In genomic region chr11:13042873-13043338, GRCh38 we compare ENCODE assay signal across 25 cellular contexts. TPM values are rescaled to one million over a fixed set of nuclear protein-coding genes. Genes with fewer than 3 reads are reported as not detected.
DNase-seq lines count a peak whose midpoint lies in the region; ATAC-seq and TF ChIP-seq lines count a peak whose summit lies in the region.
"Had no signal": no experiment of that assay in that cellular context is flagged by ENCODE, and none has a peak within 500 bp of the region (broad histone marks: within the 10 kb centered on the region; RNA-seq: fewer than 3 reads in every experiment).

No MANE protein-coding gene starts in this region.

- H3K9me3 ChIP-seq in lower lobe of right lung = no peaks in the 10 kb centered on the region
- no peaks in the 10 kb centered on the region for H3K9me3 ChIP-seq in WERI-Rb-1 (ENCODE audit: severe bottlenecking)
- H3K9me3 ChIP-seq: pancreas, SK-N-SH, suprapubic skin had no signal

- POLR2A ChIA-PET in HEK293T (lab: Yijun Ruan, JAX) = no interaction called here

- TF ChIP-seq CTCF in lower lobe of right lung (IDR thresholded peaks at IDR 0.05) (no peak), WERI-Rb-1 (IDR thresholded peaks at IDR 0.05; ENCODE audit: low read depth, low read length) (no peak)

- H3K4me1 ChIP-seq in lower lobe of right lung = no peaks in the 10 kb centered on the region
- H3K4me1 ChIP-seq: suprapubic skin had no signal

- H3K27ac ChIP-seq in lower lobe of right lung (no peak overlapping the region), WERI-Rb-1 (no peak overlapping the region)
- H3K27ac ChIP-seq: epithelial cell of prostate, pancreas, suprapubic skin had no signal

- peak; percentile 73 to 75 for ATAC-seq in lower lobe of right lung
- no peak for ATAC-seq in GM18498 (IDR thresholded peaks at IDR 0.05; ENCODE audit: unreplicated experiment)
- ATAC-seq: activated T-cell treated with anti-CD3 and anti-CD28 coated beads, Interleukin-2, amount 50 U/mL, for 72 hours; stimulated activated effector memory CD8-positive, alpha-beta T cell treated with anti-CD3 and anti-CD28 coated beads, Interleukin-12 subunit alpha, Interleukin-12 subunit beta, amount 100 ng/mL, for 72 hours had no signal

- H3K4me3 ChIP-seq in lower lobe of right lung = no peak overlapping the region
- H3K4me3 ChIP-seq in WERI-Rb-1 (ENCODE audit: low read depth, low read length) = no peak overlapping the region
- H3K4me3 ChIP-seq: pancreas, suprapubic skin had no signal

- H3K36me3 ChIP-seq in lower lobe of right lung (no peaks in the 10 kb centered on the region), WERI-Rb-1 (no peaks in the 10 kb centered on the region)
- H3K36me3 ChIP-seq: pancreas, suprapubic skin had no signal

- DNase-seq in COLO668 (lab: John Stamatoyannopoulos, UW; ENCODE audit: unreplicated experiment) (peak; percentile 42), DMS79 treated with DMSO at 0.1 percent for 48 hours (lab: John Stamatoyannopoulos, UW) (peak; percentile 50), SW480 (ENCODE audit: low spot score) (peak; percentile 76), lower lobe of right lung (no peak), WERI-Rb-1 (no peak), HEK293T (ENCODE audit: extremely low spot score) (no peak)
- DNase-seq: activated CD4-positive, alpha-beta T cell treated with anti-CD3 and anti-CD28 coated beads for 1 hour; activated naive CD4-positive, alpha-beta T cell treated with anti-CD3 and anti-CD28 coated beads, Interleukin-2, amount 50 U/mL, for 16 hours; activated T-cell treated with anti-CD3 and anti-CD28 coated beads, Interleukin-2, amount 50 U/mL, for 72 hours; aorta; CD4-positive, alpha-beta memory T cell; central memory CD4-positive, alpha-beta T cell; foreskin melanocyte; HCEC 1CT; hypothalamus; mammary epithelial cell; NCI-H1436 treated with DMSO at 0.1 percent for 48 hours; NCI-H446; pancreas; SK-N-SH; T-helper 9 cell had no signal

- H3K27me3 ChIP-seq in lower lobe of right lung (ENCODE audit: low read depth) = no peaks in the 10 kb centered on the region
- H3K27me3 ChIP-seq in WERI-Rb-1 (ENCODE audit: insufficient read depth, low read depth, severe bottlenecking) = peaks cover 87% of the 10 kb centered on the region
- H3K27me3 ChIP-seq: pancreas, suprapubic skin had no signal

- CTCF ChIA-PET in HEK293T (lab: Yijun Ruan, JAX) = interaction anchor here (0.6 kb wide), 1 partner anchor 9 kb away, joined by 3 read pairs; no protein-coding TSS in a partner anchor

- intact Hi-C loops in lower lobe of right lung (cut with DNase I) = no loop called here

TF ChIP-seq in HEK293T, 16 proteins besides CTCF, POLR2A, EP300 and RAD21:
- TF ChIP-seq FOXM1 (IDR thresholded peaks at IDR 0.05; ENCODE audit: borderline replicate concordance) (no peak), CTBP1 (IDR thresholded peaks at IDR 0.05; ENCODE audit: borderline replicate concordance) (no peak), PKNOX1 (IDR thresholded peaks at IDR 0.05) (no peak), NFRKB (IDR thresholded peaks at IDR 0.05) (no peak), LEF1 (IDR thresholded peaks at IDR 0.05; ENCODE audit: borderline replicate concordance) (no peak), SUZ12 (IDR thresholded peaks at IDR 0.05) (no peak), SP1 (IDR thresholded peaks at IDR 0.05) (no peak), ZNF384 (IDR thresholded peaks at IDR 0.05) (no peak), FOXA1 (IDR thresholded peaks at IDR 0.05) (no peak), FOXK2 (IDR thresholded peaks at IDR 0.05) (no peak), L3MBTL2 (conservative IDR thresholded peaks at IDR 0.05) (no peak), ARNT (IDR thresholded peaks at IDR 0.05) (no peak), HDGF (IDR thresholded peaks at IDR 0.05; ENCODE audit: borderline replicate concordance) (no peak), ELF4 (IDR thresholded peaks at IDR 0.05) (no peak)

RNA-seq across cellular contexts. Expression of gene RASSF10, which starts 33.8 kb away (rescaled TPM):
- 4.3 TPM for total RNA-seq in lower lobe of right lung
- total RNA-seq: CD4-positive, alpha-beta memory T cell had no signal

Comparison
In these comparisons a context has a peak if more than half of its experiments do, and no peak if none do; other contexts are left out.
1. DNase-seq: peak in COLO668 (single experiment), DMS79 treated with DMSO at 0.1 percent for 48 hours (single experiment) and SW480 (single experiment); none in lower lobe of right lung (single experiment), WERI-Rb-1 (single experiment) and HEK293T (single experiment).